Comparison of ENCODE assay signal across 11 cellular contexts in genomic region chr18:63216911-63217311, GRCh38.
DNase-seq lines count a peak whose midpoint lies in the region; ATAC-seq and TF ChIP-seq lines count a peak whose summit lies in the region.
"Had no signal": no experiment of that assay in that cellular context is flagged by ENCODE, and none has a peak within 500 bp of the region (broad histone marks: within the 10 kb centered on the region; RNA-seq: fewer than 3 reads in every experiment).

No MANE protein-coding gene starts in this region.

- H3K9me3 ChIP-seq in CD8-positive, alpha-beta T cell (ENCODE audit: low read length) = no peaks in the 10 kb centered on the region
- no peaks in the 10 kb centered on the region for H3K9me3 ChIP-seq in colonic mucosa

- no peak overlapping the region for H2BK15ac ChIP-seq in mesendoderm (replicated peaks; ENCODE audit: low read depth)

- CTCF ChIA-PET in CD8-positive, alpha-beta T cell (lab: Charles Lee) = interaction anchor here (1.0 to 1.2 kb wide), 2 partner anchors 62 to 102 kb away, joined by 4 to 5 read pairs; no protein-coding TSS in a partner anchor

- H3K27me3 Mint-ChIP-seq in CD8-positive, alpha-beta T cell (ENCODE audit: low read depth) = no peaks in the 10 kb centered on the region
- H3K27me3 Mint-ChIP-seq in IgD-negative memory B cell = peaks cover 2% of the 10 kb centered on the region

- peak overlapping the region; percentile 77 for H3K4me3 Mint-ChIP-seq in CD8-positive, alpha-beta T cell
- peak overlapping the region in 2 of 4 donors; percentile 33 to 72 for H3K4me3 Mint-ChIP-seq in IgD-negative memory B cell

- peaks cover 3% of the 10 kb centered on the region for H3K9me3 Mint-ChIP-seq in CD8-positive, alpha-beta T cell
- peaks cover 0 to 3% (median 0%) of the 10 kb centered on the region in 3 donors for H3K9me3 Mint-ChIP-seq in IgD-negative memory B cell

- no peaks in the 10 kb centered on the region for H3K79me2 ChIP-seq in mesendoderm (ENCODE audit: control insufficient read depth, insufficient read depth, low read length)

- H2BK120ac ChIP-seq in mesendoderm (ENCODE audit: low read depth, low read length) = no peak overlapping the region

- H3K36me3 Mint-ChIP-seq in CD8-positive, alpha-beta T cell = peaks cover 20% of the 10 kb centered on the region
- peaks cover 15% of the 10 kb centered on the region for H3K36me3 Mint-ChIP-seq in IgD-negative memory B cell

- no peak overlapping the region for H2BK5ac ChIP-seq in mesendoderm (ENCODE audit: low read length)

- H3K27ac Mint-ChIP-seq in CD8-positive, alpha-beta T cell = peak overlapping the region; percentile 95
- peak overlapping the region; percentile 61 to 77 (median 63) for H3K27ac Mint-ChIP-seq in IgD-negative memory B cell

- peak overlapping the region; percentile 12 for H3K4me3 ChIP-seq in CD8-positive, alpha-beta T cell (ENCODE audit: low read depth, low read length)
- H3K4me3 ChIP-seq in colonic mucosa (no peak overlapping the region), mesendoderm (ENCODE audit: low read length) (no peak overlapping the region)
- H3K4me3 ChIP-seq: cardiac muscle cell had no signal

- H3K27me3 ChIP-seq in CD8-positive, alpha-beta T cell (ENCODE audit: insufficient read depth, low read length) = no peaks in the 10 kb centered on the region
- no peaks in the 10 kb centered on the region for H3K27me3 ChIP-seq in colonic mucosa
- H3K27me3 ChIP-seq in mesendoderm (ENCODE audit: insufficient read depth, low read length, poor library complexity) = no peaks in the 10 kb centered on the region
- H3K27me3 ChIP-seq: cardiac muscle cell had no signal

- peaks cover 93% of the 10 kb centered on the region for H3K4me1 Mint-ChIP-seq in CD8-positive, alpha-beta T cell (ENCODE audit: low read depth)
- peaks cover 42 to 74% (median 58%) of the 10 kb centered on the region in 3 donors for H3K4me1 Mint-ChIP-seq in IgD-negative memory B cell

- peaks cover 86% of the 10 kb centered on the region for H3K4me1 ChIP-seq in CD8-positive, alpha-beta T cell (ENCODE audit: insufficient read depth, low read length)
- peaks cover 6% of the 10 kb centered on the region for H3K4me1 ChIP-seq in colonic mucosa
- peaks cover 3% of the 10 kb centered on the region for H3K4me1 ChIP-seq in mesendoderm (ENCODE audit: control insufficient read depth, low read depth, low read length)

- no peak overlapping the region for H3K18ac ChIP-seq in mesendoderm (ENCODE audit: low read length)

- no peak overlapping the region for H3K23ac ChIP-seq in mesendoderm (ENCODE audit: low read length)

- H3K27ac ChIP-seq in CD8-positive, alpha-beta T cell (ENCODE audit: low read depth, low read length) = peak overlapping the region; percentile 43
- H3K27ac ChIP-seq in colonic mucosa (peak overlapping the region; percentile 61), mesendoderm (ENCODE audit: low read depth, low read length) (no peak overlapping the region)
- H3K27ac ChIP-seq: cardiac muscle cell had no signal

- peak; percentile 69 for ATAC-seq in CD8-positive, alpha-beta T cell
- peak; percentile 71 for ATAC-seq in GM19035 (IDR thresholded peaks at IDR 0.05; ENCODE audit: unreplicated experiment)

- H3K79me1 ChIP-seq in mesendoderm (ENCODE audit: low read length) = no peaks in the 10 kb centered on the region

- intact Hi-C loops in CD8-positive, alpha-beta T cell (cut with DNase I, micrococcal nuclease) = loop anchor here (2.0 to 5.0 kb wide), 3 partner anchors 14 to 100 kb away; partner anchors contain the start of gene BCL2 (in 2 of the 2)
- intact Hi-C loops in colonic mucosa (cut with DNase I) = no loop called here

- no peak overlapping the region for H3K56ac ChIP-seq in mesendoderm (ENCODE audit: low read length)

- no CpG with 5 or more reads among the region's 6 CpGs for WGBS in mesendoderm (ENCODE audit: extremely low coverage, insufficient coverage, low lambda C conversion rate)

- H4K8ac ChIP-seq in mesendoderm (ENCODE audit: low read depth, low read length) = no peak overlapping the region

- no peaks in the 10 kb centered on the region for H3K36me3 ChIP-seq in CD8-positive, alpha-beta T cell (ENCODE audit: insufficient read depth, low read length)
- H3K36me3 ChIP-seq in colonic mucosa = no peaks in the 10 kb centered on the region
- H3K36me3 ChIP-seq in mesendoderm (ENCODE audit: control insufficient read depth, insufficient read depth, low read length) = no peaks in the 10 kb centered on the region
- H3K36me3 ChIP-seq: cardiac muscle cell had no signal

- TF ChIP-seq CTCF in CD8-positive, alpha-beta T cell (IDR thresholded peaks at IDR 0.05) = no peak
- TF ChIP-seq CTCF in colonic mucosa (IDR thresholded peaks at IDR 0.05) = no peak

- H3K4ac ChIP-seq in mesendoderm (ENCODE audit: low read depth, low read length) = no peak overlapping the region

- H2AK5ac ChIP-seq in mesendoderm (ENCODE audit: low read length) = no peak overlapping the region

- H3K9ac ChIP-seq in colonic mucosa (ENCODE audit: low read depth in 2 of 2, low read length in 2 of 2) (no peak overlapping the region), mesendoderm (ENCODE audit: low read length) (no peak overlapping the region)

- no peak overlapping the region for H4K5ac ChIP-seq in mesendoderm (ENCODE audit: low read length)

- DNase-seq in CD8-positive, alpha-beta T cell = peak in 2 of 7 experiments; percentile 35 to 43
- no peak for DNase-seq in colonic mucosa
- DNase-seq in mesendoderm = no peak
- no peak for DNase-seq in NCI-H187 (lab: John Stamatoyannopoulos, UW)
- no peak for DNase-seq in NOMO-1 (lab: John Stamatoyannopoulos, UW; ENCODE audit: unreplicated experiment in 2 of 2)
- DNase-seq in COLO668 (lab: John Stamatoyannopoulos, UW; ENCODE audit: unreplicated experiment) = no peak
- DNase-seq: retina, T1000 had no signal

- POLR2A ChIA-PET in CD8-positive, alpha-beta T cell (lab: Charles Lee) = interaction anchor here (1.1 to 1.4 kb wide), 3 partner anchors 16 to 102 kb away, joined by 3 to 4 read pairs (median 3); no protein-coding TSS in a partner anchor

- H3K4me2 ChIP-seq in mesendoderm (ENCODE audit: low read length) = no peak overlapping the region
